ENCODE assay signal across 1 cellular context in the genomic region with DNA sequence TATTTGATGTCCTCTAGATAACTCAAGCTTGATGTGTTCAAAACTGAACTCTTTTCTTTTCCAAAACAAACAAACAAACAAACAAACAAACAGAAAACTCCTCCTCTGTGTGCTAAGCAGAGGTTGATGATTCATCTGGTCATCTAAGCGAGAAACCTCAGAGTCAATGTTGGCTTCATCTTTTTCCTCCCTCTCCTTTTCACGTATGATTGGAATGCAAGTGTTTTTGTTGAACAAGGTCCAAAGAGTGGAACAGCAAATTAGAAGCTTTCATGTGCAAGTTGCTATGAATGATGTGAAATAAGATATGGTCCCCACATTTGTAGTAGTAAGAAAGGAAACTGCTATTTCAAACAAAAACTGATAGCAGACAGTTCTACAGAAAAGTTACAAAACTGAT.
A peak's percentile ranks its signal among the peaks of the same experiment; 100 is the strongest.
TF ChIP-seq lines count a peak whose summit lies in the region.

No MANE protein-coding gene starts in this region.

TF ChIP-seq in HepG2, 621 proteins besides CTCF, POLR2A, EP300 and RAD21 (continued from another document):
- TF ChIP-seq, protein P1, sequence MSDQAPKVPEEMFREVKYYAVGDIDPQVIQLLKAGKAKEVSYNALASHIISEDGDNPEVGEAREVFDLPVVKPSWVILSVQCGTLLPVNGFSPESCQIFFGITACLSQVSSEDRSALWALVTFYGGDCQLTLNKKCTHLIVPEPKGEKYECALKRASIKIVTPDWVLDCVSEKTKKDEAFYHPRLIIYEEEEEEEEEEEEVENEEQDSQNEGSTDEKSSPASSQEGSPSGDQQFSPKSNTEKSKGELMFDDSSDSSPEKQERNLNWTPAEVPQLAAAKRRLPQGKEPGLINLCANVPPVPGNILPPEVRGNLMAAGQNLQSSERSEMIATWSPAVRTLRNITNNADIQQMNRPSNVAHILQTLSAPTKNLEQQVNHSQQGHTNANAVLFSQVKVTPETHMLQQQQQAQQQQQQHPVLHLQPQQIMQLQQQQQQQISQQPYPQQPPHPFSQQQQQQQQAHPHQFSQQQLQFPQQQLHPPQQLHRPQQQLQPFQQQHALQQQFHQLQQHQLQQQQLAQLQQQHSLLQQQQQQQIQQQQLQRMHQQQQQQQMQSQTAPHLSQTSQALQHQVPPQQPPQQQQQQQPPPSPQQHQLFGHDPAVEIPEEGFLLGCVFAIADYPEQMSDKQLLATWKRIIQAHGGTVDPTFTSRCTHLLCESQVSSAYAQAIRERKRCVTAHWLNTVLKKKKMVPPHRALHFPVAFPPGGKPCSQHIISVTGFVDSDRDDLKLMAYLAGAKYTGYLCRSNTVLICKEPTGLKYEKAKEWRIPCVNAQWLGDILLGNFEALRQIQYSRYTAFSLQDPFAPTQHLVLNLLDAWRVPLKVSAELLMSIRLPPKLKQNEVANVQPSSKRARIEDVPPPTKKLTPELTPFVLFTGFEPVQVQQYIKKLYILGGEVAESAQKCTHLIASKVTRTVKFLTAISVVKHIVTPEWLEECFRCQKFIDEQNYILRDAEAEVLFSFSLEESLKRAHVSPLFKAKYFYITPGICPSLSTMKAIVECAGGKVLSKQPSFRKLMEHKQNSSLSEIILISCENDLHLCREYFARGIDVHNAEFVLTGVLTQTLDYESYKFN (CRISPR knock-in tag; conservative IDR thresholded peaks at IDR 0.05), result 0 out of 2 replicates have a peak, but pooled peaks have one; percentile 43
- no peak for TF ChIP-seq IRF2 (CRISPR knock-in tag; IDR thresholded peaks at IDR 0.05)
- TF ChIP-seq, protein P2, sequence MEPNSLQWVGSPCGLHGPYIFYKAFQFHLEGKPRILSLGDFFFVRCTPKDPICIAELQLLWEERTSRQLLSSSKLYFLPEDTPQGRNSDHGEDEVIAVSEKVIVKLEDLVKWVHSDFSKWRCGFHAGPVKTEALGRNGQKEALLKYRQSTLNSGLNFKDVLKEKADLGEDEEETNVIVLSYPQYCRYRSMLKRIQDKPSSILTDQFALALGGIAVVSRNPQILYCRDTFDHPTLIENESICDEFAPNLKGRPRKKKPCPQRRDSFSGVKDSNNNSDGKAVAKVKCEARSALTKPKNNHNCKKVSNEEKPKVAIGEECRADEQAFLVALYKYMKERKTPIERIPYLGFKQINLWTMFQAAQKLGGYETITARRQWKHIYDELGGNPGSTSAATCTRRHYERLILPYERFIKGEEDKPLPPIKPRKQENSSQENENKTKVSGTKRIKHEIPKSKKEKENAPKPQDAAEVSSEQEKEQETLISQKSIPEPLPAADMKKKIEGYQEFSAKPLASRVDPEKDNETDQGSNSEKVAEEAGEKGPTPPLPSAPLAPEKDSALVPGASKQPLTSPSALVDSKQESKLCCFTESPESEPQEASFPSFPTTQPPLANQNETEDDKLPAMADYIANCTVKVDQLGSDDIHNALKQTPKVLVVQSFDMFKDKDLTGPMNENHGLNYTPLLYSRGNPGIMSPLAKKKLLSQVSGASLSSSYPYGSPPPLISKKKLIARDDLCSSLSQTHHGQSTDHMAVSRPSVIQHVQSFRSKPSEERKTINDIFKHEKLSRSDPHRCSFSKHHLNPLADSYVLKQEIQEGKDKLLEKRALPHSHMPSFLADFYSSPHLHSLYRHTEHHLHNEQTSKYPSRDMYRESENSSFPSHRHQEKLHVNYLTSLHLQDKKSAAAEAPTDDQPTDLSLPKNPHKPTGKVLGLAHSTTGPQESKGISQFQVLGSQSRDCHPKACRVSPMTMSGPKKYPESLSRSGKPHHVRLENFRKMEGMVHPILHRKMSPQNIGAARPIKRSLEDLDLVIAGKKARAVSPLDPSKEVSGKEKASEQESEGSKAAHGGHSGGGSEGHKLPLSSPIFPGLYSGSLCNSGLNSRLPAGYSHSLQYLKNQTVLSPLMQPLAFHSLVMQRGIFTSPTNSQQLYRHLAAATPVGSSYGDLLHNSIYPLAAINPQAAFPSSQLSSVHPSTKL (CRISPR knock-in tag; IDR thresholded peaks at IDR 0.05), result no peak
